ENCODE assay signal across 13 cellular contexts in the genomic region with DNA sequence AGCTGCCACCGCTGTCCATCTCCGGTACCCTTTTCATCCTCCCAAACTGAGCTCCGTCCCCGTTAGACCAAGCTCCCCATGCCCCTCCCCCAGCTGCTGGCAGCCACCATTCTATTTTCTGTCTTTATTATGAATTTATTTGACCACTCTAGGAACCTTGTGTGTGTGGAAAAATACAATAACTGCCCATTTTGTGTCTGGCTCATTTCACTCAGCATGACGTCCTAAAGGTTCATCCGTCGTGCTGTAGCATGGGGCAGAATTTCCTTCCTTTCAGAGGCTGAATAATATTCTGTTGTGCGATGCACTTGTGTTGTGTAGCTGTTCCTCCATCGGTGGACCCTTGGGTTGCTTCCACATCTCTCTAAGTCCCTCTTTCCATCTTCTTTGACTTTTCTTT.
DNase-seq lines count a peak whose midpoint lies in the region; ATAC-seq and TF ChIP-seq lines count a peak whose summit lies in the region.
"Had no signal": no experiment of that assay in that cellular context is flagged by ENCODE, and none has a peak within 500 bp of the region (broad histone marks: within the 10 kb centered on the region; RNA-seq: fewer than 3 reads in every experiment).

No MANE protein-coding gene starts in this region.

- no peak for DNase-seq in AG04450 (ENCODE audit: low read depth, low spot score)
- DNase-seq in G401 (ENCODE audit: low spot score) = peak; percentile 93
- DNase-seq in activated naive CD8-positive, alpha-beta T cell treated with anti-CD3 and anti-CD28 coated beads, Interleukin-2, amount 10 ng/mL, durations not matched to agents 7 days and 5 days = no peak
- DNase-seq in hepatic stellate cell (ENCODE audit: low spot score) = no peak
- no peak for DNase-seq in GOT3 (lab: John Stamatoyannopoulos, UW)
- DNase-seq in epidermal melanocyte (ENCODE audit: insufficient read length, low spot score) = no peak
- DNase-seq: activated CD8-positive, alpha-beta memory T cell treated with anti-CD3 and anti-CD28 coated beads, Interleukin-2, amount 50 U/mL, for 4 hours; glutamatergic neuron; NCI-H1092 treated with DMSO at 0.1 percent for 48 hours; NCI-H82; small intestine had no signal

- H3K27ac ChIP-seq in AG04450 (ENCODE audit: low read depth, low read length) = peak overlapping the region; percentile 31

- no peaks in the 10 kb centered on the region for H3K9me3 Mint-ChIP-seq in activated naive CD8-positive, alpha-beta T cell treated with anti-CD3 and anti-CD28 coated beads, Interleukin-2, amount 10 ng/mL, durations not matched to agents 7 days and 5 days
- H3K9me3 Mint-ChIP-seq in nephron = no peaks in the 10 kb centered on the region

- H3K4me3 ChIP-seq in AG04450 (ENCODE audit: low read depth, low read length) = no peak overlapping the region

- H3K27me3 ChIP-seq in AG04450 (ENCODE audit: control insufficient read depth, insufficient read depth, low read length) = no peaks in the 10 kb centered on the region

- H3K4me1 Mint-ChIP-seq in activated naive CD8-positive, alpha-beta T cell treated with anti-CD3 and anti-CD28 coated beads, Interleukin-2, amount 10 ng/mL, durations not matched to agents 7 days and 5 days = peaks cover 76% of the 10 kb centered on the region
- H3K4me1 Mint-ChIP-seq in nephron = peaks cover 85% of the 10 kb centered on the region

- H3K27me3 Mint-ChIP-seq in activated naive CD8-positive, alpha-beta T cell treated with anti-CD3 and anti-CD28 coated beads, Interleukin-2, amount 10 ng/mL, durations not matched to agents 7 days and 5 days = no peaks in the 10 kb centered on the region
- no peaks in the 10 kb centered on the region for H3K27me3 Mint-ChIP-seq in nephron (ENCODE audit: low read depth)

- no peak for TF ChIP-seq CTCF in AG04450 (IDR thresholded peaks at IDR 0.05; ENCODE audit: low read depth, low read length)
- no peak for TF ChIP-seq CTCF in nephron (IDR thresholded peaks at IDR 0.05; ENCODE audit: unreplicated experiment in 3 of 3)

- peak overlapping the region; percentile 78 for H3K4me3 Mint-ChIP-seq in activated naive CD8-positive, alpha-beta T cell treated with anti-CD3 and anti-CD28 coated beads, Interleukin-2, amount 10 ng/mL, durations not matched to agents 7 days and 5 days
- no peak overlapping the region for H3K4me3 Mint-ChIP-seq in nephron

- peaks cover 29% of the 10 kb centered on the region for H3K36me3 Mint-ChIP-seq in activated naive CD8-positive, alpha-beta T cell treated with anti-CD3 and anti-CD28 coated beads, Interleukin-2, amount 10 ng/mL, durations not matched to agents 7 days and 5 days
- peaks cover 14% of the 10 kb centered on the region for H3K36me3 Mint-ChIP-seq in nephron (ENCODE audit: low read depth)

- POLR2A ChIA-PET in AG04450 (lab: Yijun Ruan, JAX) = interaction anchor here (0.6 kb wide), 1 partner anchor 12 kb away, joined by 6 read pairs; no protein-coding TSS in a partner anchor
- POLR2A ChIA-PET in activated naive CD8-positive, alpha-beta T cell treated with anti-CD3 and anti-CD28 coated beads, Interleukin-2, amount 10 ng/mL, durations not matched to agents 7 days and 5 days (lab: Charles Lee) = interaction anchor here (0.7 to 3.6 kb wide), 8 partner anchors 12 to 554 kb away, joined by 3 to 36 read pairs (median 6); partner anchors contain the start of gene TNRC6C

- in situ Hi-C loops in G401 (cut with HindIII; ENCODE audit: low sequenced_read_pairs) = no loop called here

- ATAC-seq in activated naive CD8-positive, alpha-beta T cell treated with anti-CD3 and anti-CD28 coated beads, Interleukin-2, amount 10 ng/mL, durations not matched to agents 7 days and 5 days (ENCODE audit: low read depth) = no peak
- ATAC-seq in GM21717 (IDR thresholded peaks at IDR 0.05; ENCODE audit: unreplicated experiment) = no peak

- peaks cover 4% of the 10 kb centered on the region; the same call in 1 of the 2 replicates for H3K9me3 ChIP-seq in AG04450 (ENCODE audit: control insufficient read depth, insufficient read depth, low read length)

- CTCF ChIA-PET in AG04450 (lab: Charles Lee) = no interaction called here

- peak overlapping the region; percentile 91 for H3K27ac Mint-ChIP-seq in activated naive CD8-positive, alpha-beta T cell treated with anti-CD3 and anti-CD28 coated beads, Interleukin-2, amount 10 ng/mL, durations not matched to agents 7 days and 5 days
- H3K27ac Mint-ChIP-seq in nephron = peak overlapping the region in 2 of 3 experiments; percentile 23 to 71
